Comparison of ENCODE assay signal across 3 cellular contexts in the genomic region with DNA sequence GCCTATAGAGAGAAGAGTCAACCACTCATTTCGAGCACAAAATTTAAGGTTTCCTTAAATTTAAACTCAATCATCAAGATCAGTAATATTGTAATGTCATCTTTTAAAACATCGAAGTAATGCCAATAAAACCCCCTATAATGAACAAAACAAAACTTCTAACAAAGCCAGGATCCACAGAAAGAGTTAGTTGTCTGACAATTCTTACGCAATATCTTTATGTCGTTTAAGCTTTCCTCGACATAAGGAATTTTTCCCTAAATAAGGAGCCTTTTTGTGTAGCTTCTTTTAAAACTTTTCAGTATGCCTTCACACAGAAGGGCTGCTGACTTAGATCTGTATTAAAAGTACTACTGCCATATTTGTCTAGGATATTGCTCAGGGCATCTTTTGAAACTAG.
A peak's percentile ranks its signal among the peaks of the same experiment; 100 is the strongest.
TF ChIP-seq lines count a peak whose summit lies in the region.

No MANE protein-coding gene starts in this region.

TF ChIP-seq in A549, 52 proteins besides CTCF, POLR2A, EP300 and RAD21:
- TF ChIP-seq, protein P1, sequence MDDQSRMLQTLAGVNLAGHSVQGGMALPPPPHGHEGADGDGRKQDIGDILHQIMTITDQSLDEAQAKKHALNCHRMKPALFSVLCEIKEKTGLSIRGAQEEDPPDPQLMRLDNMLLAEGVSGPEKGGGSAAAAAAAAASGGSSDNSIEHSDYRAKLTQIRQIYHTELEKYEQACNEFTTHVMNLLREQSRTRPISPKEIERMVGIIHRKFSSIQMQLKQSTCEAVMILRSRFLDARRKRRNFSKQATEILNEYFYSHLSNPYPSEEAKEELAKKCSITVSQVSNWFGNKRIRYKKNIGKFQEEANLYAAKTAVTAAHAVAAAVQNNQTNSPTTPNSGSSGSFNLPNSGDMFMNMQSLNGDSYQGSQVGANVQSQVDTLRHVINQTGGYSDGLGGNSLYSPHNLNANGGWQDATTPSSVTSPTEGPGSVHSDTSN (IDR thresholded peaks at IDR 0.05): no peak
- TF ChIP-seq POLR2AphosphoS2 (conservative IDR thresholded peaks at IDR 0.05; ENCODE audit: low read length) (no peak), HOXB5 (CRISPR knock-in tag; IDR thresholded peaks at IDR 0.05) (no peak), CEBPB (IDR thresholded peaks at IDR 0.05) (peak; percentile 61 to 67; a peak in 3 of 4 replicates), FOSL2 (IDR thresholded peaks at IDR 0.05) (no peak), FOSL2 (CRISPR knock-in tag; IDR thresholded peaks at IDR 0.05) (no peak), REST (IDR thresholded peaks at IDR 0.05) (no peak), PHF8 (IDR thresholded peaks at IDR 0.05; ENCODE audit: borderline replicate concordance, low read depth) (no peak), NR3C1 (IDR thresholded peaks at IDR 0.05) (no peak)

TF ChIP-seq in IMR-90, 13 proteins besides CTCF, POLR2A, EP300 and RAD21:
- TF ChIP-seq MXI1 (IDR thresholded peaks at IDR 0.05; ENCODE audit: borderline replicate concordance, low read depth, low read length) (no peak), RFX5 (IDR thresholded peaks at IDR 0.05; ENCODE audit: low read depth, low read length) (no peak), FOS (IDR thresholded peaks at IDR 0.05; ENCODE audit: low read depth, low read length) (no peak), CEBPB (IDR thresholded peaks at IDR 0.05; ENCODE audit: low read depth, low read length) (peak; percentile 89)
- TF ChIP-seq, protein P2, sequence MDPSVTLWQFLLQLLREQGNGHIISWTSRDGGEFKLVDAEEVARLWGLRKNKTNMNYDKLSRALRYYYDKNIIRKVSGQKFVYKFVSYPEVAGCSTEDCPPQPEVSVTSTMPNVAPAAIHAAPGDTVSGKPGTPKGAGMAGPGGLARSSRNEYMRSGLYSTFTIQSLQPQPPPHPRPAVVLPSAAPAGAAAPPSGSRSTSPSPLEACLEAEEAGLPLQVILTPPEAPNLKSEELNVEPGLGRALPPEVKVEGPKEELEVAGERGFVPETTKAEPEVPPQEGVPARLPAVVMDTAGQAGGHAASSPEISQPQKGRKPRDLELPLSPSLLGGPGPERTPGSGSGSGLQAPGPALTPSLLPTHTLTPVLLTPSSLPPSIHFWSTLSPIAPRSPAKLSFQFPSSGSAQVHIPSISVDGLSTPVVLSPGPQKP (IDR thresholded peaks at IDR 0.05; ENCODE audit: borderline replicate concordance, low read depth, low read length): no peak

TF ChIP-seq in H1, 55 proteins besides CTCF, POLR2A, EP300 and RAD21:
- TF ChIP-seq, protein P3, sequence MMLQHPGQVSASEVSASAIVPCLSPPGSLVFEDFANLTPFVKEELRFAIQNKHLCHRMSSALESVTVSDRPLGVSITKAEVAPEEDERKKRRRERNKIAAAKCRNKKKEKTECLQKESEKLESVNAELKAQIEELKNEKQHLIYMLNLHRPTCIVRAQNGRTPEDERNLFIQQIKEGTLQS (IDR thresholded peaks at IDR 0.05; ENCODE audit: insufficient read depth, low read depth, low read length): no peak
- TF ChIP-seq CEBPB (IDR thresholded peaks at IDR 0.05; ENCODE audit: low read depth, low read length): peak; percentile 92
